In the genomic region with DNA sequence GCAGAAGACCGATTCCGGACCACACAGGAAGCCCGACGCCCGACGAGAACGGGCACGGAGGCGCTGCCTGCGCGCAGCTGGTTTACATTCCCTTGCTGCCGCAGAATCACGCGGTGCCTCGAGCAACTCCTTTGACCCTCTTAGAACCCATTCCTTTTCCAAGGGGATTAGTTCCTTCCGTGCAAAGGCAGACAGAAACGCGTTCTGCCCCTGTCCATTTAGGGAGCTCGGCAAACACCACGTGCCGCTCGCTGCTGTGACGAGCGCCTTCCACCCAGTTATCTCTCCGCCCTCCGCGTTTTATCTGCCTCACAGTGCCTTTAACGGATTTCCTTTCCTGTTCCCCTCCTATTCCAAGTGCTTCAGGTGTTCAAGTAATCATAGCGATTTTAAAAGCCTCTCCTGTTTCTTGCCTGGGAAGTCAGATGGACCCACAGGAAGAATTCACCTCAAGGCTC, we compare ENCODE assay signal across 1 cellular context.
TF ChIP-seq lines count a peak whose summit lies in the region.

No MANE protein-coding gene starts in this region.

TF ChIP-seq in K562, 482 proteins besides CTCF, POLR2A, EP300 and RAD21 (continued from another document):
- TF ChIP-seq, protein P1, sequence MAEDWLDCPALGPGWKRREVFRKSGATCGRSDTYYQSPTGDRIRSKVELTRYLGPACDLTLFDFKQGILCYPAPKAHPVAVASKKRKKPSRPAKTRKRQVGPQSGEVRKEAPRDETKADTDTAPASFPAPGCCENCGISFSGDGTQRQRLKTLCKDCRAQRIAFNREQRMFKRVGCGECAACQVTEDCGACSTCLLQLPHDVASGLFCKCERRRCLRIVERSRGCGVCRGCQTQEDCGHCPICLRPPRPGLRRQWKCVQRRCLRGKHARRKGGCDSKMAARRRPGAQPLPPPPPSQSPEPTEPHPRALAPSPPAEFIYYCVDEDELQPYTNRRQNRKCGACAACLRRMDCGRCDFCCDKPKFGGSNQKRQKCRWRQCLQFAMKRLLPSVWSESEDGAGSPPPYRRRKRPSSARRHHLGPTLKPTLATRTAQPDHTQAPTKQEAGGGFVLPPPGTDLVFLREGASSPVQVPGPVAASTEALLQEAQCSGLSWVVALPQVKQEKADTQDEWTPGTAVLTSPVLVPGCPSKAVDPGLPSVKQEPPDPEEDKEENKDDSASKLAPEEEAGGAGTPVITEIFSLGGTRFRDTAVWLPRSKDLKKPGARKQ (CRISPR knock-in tag; IDR thresholded peaks at IDR 0.05) = peak; percentile 84
- TF ChIP-seq ZEB2 (IDR thresholded peaks at IDR 0.05) (peak; percentile 40; the same call in 1 of the 2 replicates), KAT8 (IDR thresholded peaks at IDR 0.05; ENCODE audit: low read depth) (no peak), RAD51 (IDR thresholded peaks at IDR 0.05; ENCODE audit: borderline replicate concordance, low read depth) (peak; percentile 77), SAP30 (IDR thresholded peaks at IDR 0.05; ENCODE audit: borderline replicate concordance, insufficient read depth, low read depth, low read length, poor library complexity, severe bottlenecking) (no peak), FOXK2 (conservative IDR thresholded peaks at IDR 0.05 in 1 of 2, IDR thresholded peaks at IDR 0.05 in 1 of 2; ENCODE audit: low read depth in 2 of 2) (no peak), CREB1 (IDR thresholded peaks at IDR 0.05) (no peak), CREB1 (CRISPR knock-in tag; IDR thresholded peaks at IDR 0.05) (0 out of 2 replicates have a peak, but pooled peaks have one; percentile 53), MEF2A (IDR thresholded peaks at IDR 0.05; ENCODE audit: control insufficient read depth, low read depth, low read length) (no peak), ZC3H11A (IDR thresholded peaks at IDR 0.05; ENCODE audit: low read depth, low read length) (no peak), L3MBTL2 (IDR thresholded peaks at IDR 0.05) (peak; percentile 94), WHSC1 (IDR thresholded peaks at IDR 0.05; ENCODE audit: low read length) (no peak), MYC (IDR thresholded peaks at IDR 0.05; ENCODE audit: low read depth, low read length) (peak; percentile 63; the same call in 1 of the 2 replicates), MYC (CRISPR knock-in tag; IDR thresholded peaks at IDR 0.05; ENCODE audit: borderline replicate concordance, low read depth) (no peak), BHLHE40 (IDR thresholded peaks at IDR 0.05; ENCODE audit: low read length) (peak; percentile 71; the same call in 1 of the 2 replicates), NFYB (IDR thresholded peaks at IDR 0.05; ENCODE audit: extremely low read depth, insufficient read length) (peak; percentile 27), HDAC2 (IDR thresholded peaks at IDR 0.05) (0 out of 2 replicates have a peak, but pooled peaks have one; percentile 19), PRMT5 (CRISPR knock-in tag; IDR thresholded peaks at IDR 0.05) (no peak), KDM1A (IDR thresholded peaks at IDR 0.05) (peak; percentile 53 to 64; a peak in 3 of 4 replicates), ETV6 (IDR thresholded peaks at IDR 0.05; ENCODE audit: borderline replicate concordance in 1 of 2, low read depth in 2 of 2, low read length in 1 of 2) (no peak), ETV6 (CRISPR knock-in tag; IDR thresholded peaks at IDR 0.05; ENCODE audit: borderline replicate concordance) (no peak), CREM (IDR thresholded peaks at IDR 0.05; ENCODE audit: low read depth) (peak; percentile 26; the same call in 1 of the 2 replicates), XRCC3 (IDR thresholded peaks at IDR 0.05) (no peak), FOS (IDR thresholded peaks at IDR 0.05; ENCODE audit: extremely low read depth, insufficient read length) (no peak)
- TF ChIP-seq, protein P2, sequence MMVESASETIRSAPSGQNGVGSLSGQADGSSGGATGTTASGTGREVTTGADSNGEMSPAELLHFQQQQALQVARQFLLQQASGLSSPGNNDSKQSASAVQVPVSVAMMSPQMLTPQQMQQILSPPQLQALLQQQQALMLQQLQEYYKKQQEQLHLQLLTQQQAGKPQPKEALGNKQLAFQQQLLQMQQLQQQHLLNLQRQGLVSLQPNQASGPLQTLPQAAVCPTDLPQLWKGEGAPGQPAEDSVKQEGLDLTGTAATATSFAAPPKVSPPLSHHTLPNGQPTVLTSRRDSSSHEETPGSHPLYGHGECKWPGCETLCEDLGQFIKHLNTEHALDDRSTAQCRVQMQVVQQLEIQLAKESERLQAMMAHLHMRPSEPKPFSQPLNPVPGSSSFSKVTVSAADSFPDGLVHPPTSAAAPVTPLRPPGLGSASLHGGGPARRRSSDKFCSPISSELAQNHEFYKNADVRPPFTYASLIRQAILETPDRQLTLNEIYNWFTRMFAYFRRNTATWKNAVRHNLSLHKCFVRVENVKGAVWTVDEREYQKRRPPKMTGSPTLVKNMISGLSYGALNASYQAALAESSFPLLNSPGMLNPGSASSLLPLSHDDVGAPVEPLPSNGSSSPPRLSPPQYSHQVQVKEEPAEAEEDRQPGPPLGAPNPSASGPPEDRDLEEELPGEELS (CRISPR knock-in tag; IDR thresholded peaks at IDR 0.05; ENCODE audit: borderline replicate concordance) = no peak
- TF ChIP-seq, protein P3, sequence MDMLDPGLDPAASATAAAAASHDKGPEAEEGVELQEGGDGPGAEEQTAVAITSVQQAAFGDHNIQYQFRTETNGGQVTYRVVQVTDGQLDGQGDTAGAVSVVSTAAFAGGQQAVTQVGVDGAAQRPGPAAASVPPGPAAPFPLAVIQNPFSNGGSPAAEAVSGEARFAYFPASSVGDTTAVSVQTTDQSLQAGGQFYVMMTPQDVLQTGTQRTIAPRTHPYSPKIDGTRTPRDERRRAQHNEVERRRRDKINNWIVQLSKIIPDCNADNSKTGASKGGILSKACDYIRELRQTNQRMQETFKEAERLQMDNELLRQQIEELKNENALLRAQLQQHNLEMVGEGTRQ (CRISPR knock-in tag; IDR thresholded peaks at IDR 0.05) = peak; percentile 91
- TF ChIP-seq, protein P4, sequence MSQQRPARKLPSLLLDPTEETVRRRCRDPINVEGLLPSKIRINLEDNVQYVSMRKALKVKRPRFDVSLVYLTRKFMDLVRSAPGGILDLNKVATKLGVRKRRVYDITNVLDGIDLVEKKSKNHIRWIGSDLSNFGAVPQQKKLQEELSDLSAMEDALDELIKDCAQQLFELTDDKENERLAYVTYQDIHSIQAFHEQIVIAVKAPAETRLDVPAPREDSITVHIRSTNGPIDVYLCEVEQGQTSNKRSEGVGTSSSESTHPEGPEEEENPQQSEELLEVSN (IDR thresholded peaks at IDR 0.05; ENCODE audit: borderline replicate concordance in 1 of 2, extremely low read depth in 1 of 2, insufficient read depth in 1 of 2, insufficient read length in 1 of 2, low read depth in 1 of 2, low read length in 1 of 2, poor library complexity in 1 of 2, severe bottlenecking in 1 of 2) = peak in 1 of 2 experiments; percentile 74
- TF ChIP-seq, protein P5, sequence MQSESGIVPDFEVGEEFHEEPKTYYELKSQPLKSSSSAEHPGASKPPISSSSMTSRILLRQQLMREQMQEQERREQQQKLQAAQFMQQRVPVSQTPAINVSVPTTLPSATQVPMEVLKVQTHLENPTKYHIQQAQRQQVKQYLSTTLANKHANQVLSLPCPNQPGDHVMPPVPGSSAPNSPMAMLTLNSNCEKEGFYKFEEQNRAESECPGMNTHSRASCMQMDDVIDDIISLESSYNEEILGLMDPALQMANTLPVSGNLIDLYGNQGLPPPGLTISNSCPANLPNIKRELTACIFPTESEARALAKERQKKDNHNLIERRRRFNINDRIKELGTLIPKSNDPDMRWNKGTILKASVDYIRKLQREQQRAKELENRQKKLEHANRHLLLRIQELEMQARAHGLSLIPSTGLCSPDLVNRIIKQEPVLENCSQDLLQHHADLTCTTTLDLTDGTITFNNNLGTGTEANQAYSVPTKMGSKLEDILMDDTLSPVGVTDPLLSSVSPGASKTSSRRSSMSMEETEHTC (IDR thresholded peaks at IDR 0.05) = no peak
